In genomic region chr10:62844280-62845011, GRCh38 we compare ENCODE assay signal across 21 cellular contexts. TPM values are rescaled to one million over a fixed set of nuclear protein-coding genes. Genes with fewer than 3 reads are reported as not detected.
A peak's percentile ranks its signal among the peaks of the same experiment; 100 is the strongest.
DNase-seq lines count a peak whose midpoint lies in the region; ATAC-seq and TF ChIP-seq lines count a peak whose summit lies in the region.
"Had no signal": no experiment of that assay in that cellular context is flagged by ENCODE, and none has a peak within 500 bp of the region (broad histone marks: within the 10 kb centered on the region; RNA-seq: fewer than 3 reads in every experiment).

No MANE protein-coding gene starts in this region.

- no peaks in the 10 kb centered on the region for H3K4me1 ChIP-seq in breast epithelium
- H3K4me1 ChIP-seq: ascending aorta had no signal

- TF ChIP-seq POLR2A in breast epithelium (IDR thresholded peaks at IDR 0.05) = no peak

- H3K36me3 ChIP-seq in breast epithelium = no peaks in the 10 kb centered on the region
- H3K36me3 ChIP-seq: ascending aorta had no signal

- TF ChIP-seq CTCF in breast epithelium (IDR thresholded peaks at IDR 0.05) = no peak

- H3K4me1 Mint-ChIP-seq in activated T-cell treated with anti-CD3 and anti-CD28 coated beads, Interleukin-2, amount 50 U/mL, for 24 hours (ENCODE audit: low read depth) = peaks cover 27% of the 10 kb centered on the region
- H3K4me1 Mint-ChIP-seq in stimulated activated memory B cell treated with anti-CD40 and anti-IgM and Interleukin-4, amounts not matched to agents 10 μg/mL and 1 μg/mL and 100 μg/mL, for 72 hours = peaks cover 33% of the 10 kb centered on the region
- H3K4me1 Mint-ChIP-seq: central memory CD8-positive, alpha-beta T cell had no signal

- H3K9me3 Mint-ChIP-seq in activated T-cell treated with anti-CD3 and anti-CD28 coated beads, Interleukin-2, amount 50 U/mL, for 24 hours = peaks cover 22% of the 10 kb centered on the region
- H3K9me3 Mint-ChIP-seq in stimulated activated memory B cell treated with anti-CD40 and anti-IgM and Interleukin-4, amounts not matched to agents 10 μg/mL and 1 μg/mL and 100 μg/mL, for 72 hours = peaks cover 7% of the 10 kb centered on the region
- H3K9me3 Mint-ChIP-seq: central memory CD8-positive, alpha-beta T cell had no signal

- H3K36me3 Mint-ChIP-seq in activated T-cell treated with anti-CD3 and anti-CD28 coated beads, Interleukin-2, amount 50 U/mL, for 24 hours (ENCODE audit: low read depth) = peaks cover 4% of the 10 kb centered on the region
- H3K36me3 Mint-ChIP-seq in stimulated activated memory B cell treated with anti-CD40 and anti-IgM and Interleukin-4, amounts not matched to agents 10 μg/mL and 1 μg/mL and 100 μg/mL, for 72 hours = peaks cover 4% of the 10 kb centered on the region

- peak; percentile 44 for ATAC-seq in stimulated activated memory B cell treated with anti-CD40 and anti-IgM and Interleukin-4, amounts not matched to agents 10 μg/mL and 1 μg/mL and 100 μg/mL, for 72 hours
- ATAC-seq in HG03159 (IDR thresholded peaks at IDR 0.05; ENCODE audit: unreplicated experiment) (no peak), GM18873 (IDR thresholded peaks at IDR 0.05; ENCODE audit: low FRiP score, unreplicated experiment) (no peak)
- ATAC-seq: mucosa of descending colon, sciatic nerve had no signal

- peak overlapping the region; percentile 73 for H3K27ac Mint-ChIP-seq in activated T-cell treated with anti-CD3 and anti-CD28 coated beads, Interleukin-2, amount 50 U/mL, for 24 hours
- H3K27ac Mint-ChIP-seq in stimulated activated memory B cell treated with anti-CD40 and anti-IgM and Interleukin-4, amounts not matched to agents 10 μg/mL and 1 μg/mL and 100 μg/mL, for 72 hours = no peak overlapping the region

- peak overlapping the region; percentile 31 for H3K4me3 Mint-ChIP-seq in activated T-cell treated with anti-CD3 and anti-CD28 coated beads, Interleukin-2, amount 50 U/mL, for 24 hours
- no peak overlapping the region for H3K4me3 Mint-ChIP-seq in stimulated activated memory B cell treated with anti-CD40 and anti-IgM and Interleukin-4, amounts not matched to agents 10 μg/mL and 1 μg/mL and 100 μg/mL, for 72 hours
- H3K4me3 Mint-ChIP-seq: central memory CD8-positive, alpha-beta T cell had no signal

- H3K9me3 ChIP-seq in breast epithelium = peaks cover 8 to 10% of the 10 kb centered on the region in 2 donors

- intact Hi-C loops in breast epithelium (cut with DNase I; ENCODE audit: low total_unique reads) = no loop called here

- peak overlapping the region; percentile 63 for H3K27ac ChIP-seq in breast epithelium
- H3K27ac ChIP-seq: ascending aorta, hepatocyte had no signal

- no peaks in the 10 kb centered on the region for H3K27me3 ChIP-seq in breast epithelium
- H3K27me3 ChIP-seq: ascending aorta had no signal

- peaks cover 20% of the 10 kb centered on the region for H3K27me3 Mint-ChIP-seq in activated T-cell treated with anti-CD3 and anti-CD28 coated beads, Interleukin-2, amount 50 U/mL, for 24 hours
- no peaks in the 10 kb centered on the region for H3K27me3 Mint-ChIP-seq in stimulated activated memory B cell treated with anti-CD40 and anti-IgM and Interleukin-4, amounts not matched to agents 10 μg/mL and 1 μg/mL and 100 μg/mL, for 72 hours
- H3K27me3 Mint-ChIP-seq: central memory CD8-positive, alpha-beta T cell had no signal

- H3K4me3 ChIP-seq in breast epithelium = no peak overlapping the region
- H3K4me3 ChIP-seq: ascending aorta, hepatocyte, mucosa of descending colon had no signal

- DNase-seq in activated T-cell treated with anti-CD3 and anti-CD28 coated beads, Interleukin-2, amount 50 U/mL, for 24 hours = peak; percentile 45
- DNase-seq in activated T-cell treated with anti-CD3 and anti-CD28 coated beads, Interleukin-2, amount 50 U/mL, for 1 hour = no peak
- DNase-seq in activated T-cell treated with anti-CD3 and anti-CD28 coated beads, Interleukin-2, amount 50 U/mL, for 48 hours = peak; percentile 49 to 55
- DNase-seq in breast epithelium (ENCODE audit: low spot score in 2 of 2) (peak in 1 of 2 donors; percentile 80), GM03348 (ENCODE audit: low spot score) (no peak)
- DNase-seq: ACHN; activated CD4-positive, CD25-positive, alpha-beta regulatory T cell treated with anti-CD3 and anti-CD28 coated beads, Interleukin-2, amount 50 U/mL, for 72 hours; C1 segment of cervical spinal cord; foreskin fibroblast; mucosa of descending colon; NCI-H1092; NCI-H2029 treated with DMSO at 0.1 percent for 48 hours; NCI-H446; T1000 had no signal

RNA-seq across cellular contexts. Expression of gene EGR2, which starts 28.3 kb away (rescaled TPM):
- total RNA-seq in breast epithelium = 1 to 10 TPM in 2 of 3 donors, under 1 TPM in 1; 0.32 to 9.2 (median 4.3) TPM

RNA-seq across cellular contexts. Expression of gene ADO, which starts 39.9 kb away (rescaled TPM):
- total RNA-seq in breast epithelium = 10 to 100 TPM; 13.9 to 27.1 (median 22.9) TPM

Comparison
In these comparisons a context has a peak if more than half of its experiments do, and no peak if none do; other contexts are left out.
1. DNase-seq: peak in activated T-cell treated with anti-CD3 and anti-CD28 coated beads, Interleukin-2, amount 50 U/mL, for 24 hours (single experiment) and activated T-cell treated with anti-CD3 and anti-CD28 coated beads, Interleukin-2, amount 50 U/mL, for 48 hours (2 of 2); none in activated T-cell treated with anti-CD3 and anti-CD28 coated beads, Interleukin-2, amount 50 U/mL, for 1 hour (single experiment) and GM03348 (single experiment).